8 cellular contexts compared by ENCODE assay signal in the genomic region with DNA sequence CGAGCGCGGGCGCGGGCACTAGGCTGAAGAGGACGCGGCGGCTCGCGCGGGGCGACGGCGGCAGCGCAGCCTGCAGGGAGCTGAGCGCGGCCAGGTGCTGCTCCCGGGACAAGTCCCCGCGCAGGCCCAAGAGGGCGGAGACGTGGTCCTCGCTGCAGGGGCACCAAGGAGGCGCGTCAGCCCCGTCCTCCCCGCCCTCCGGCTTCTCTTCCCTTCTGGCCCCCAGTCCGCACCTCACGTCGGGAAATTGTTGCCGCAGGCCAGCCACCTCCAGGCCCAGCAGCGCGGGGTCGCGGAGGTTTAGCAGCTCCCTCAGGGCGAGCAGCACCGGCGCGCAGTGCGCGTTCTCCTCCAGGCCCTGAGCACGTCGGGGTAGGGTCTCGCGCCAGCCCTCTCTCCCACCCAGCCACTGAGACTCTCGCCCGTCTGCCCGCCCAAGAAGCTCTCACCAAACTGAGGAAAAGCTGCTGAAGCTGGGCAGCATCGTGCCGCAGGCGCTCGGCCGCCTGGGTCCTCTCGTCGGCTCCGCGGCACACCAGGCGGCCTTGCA. TPM values are rescaled to one million over a fixed set of nuclear protein-coding genes. Genes with fewer than 3 reads are reported as not detected.
DNase-seq lines count a peak whose midpoint lies in the region; ATAC-seq, FAIRE-seq and TF ChIP-seq lines count a peak whose summit lies in the region.

No MANE protein-coding gene starts in this region.

- WGBS in mesenchymal stem cell = 16% methylated on average over 42 of the region's 59 CpGs

- FAIRE-seq in bronchial epithelial cell (lab: Jason Lieb, UNC) = no peak
- FAIRE-seq in urothelium cell line (lab: Jason Lieb, UNC) = peak; percentile 23
- FAIRE-seq in GM12891 (lab: Jason Lieb, UNC) = no peak

- H2BK5ac ChIP-seq in mesenchymal stem cell (ENCODE audit: low read depth, low read length, poor library complexity, severe bottlenecking) = no peak overlapping the region

- TF ChIP-seq POLR2A in GM12891 (IDR thresholded peaks at IDR 0.05; ENCODE audit: low read depth, low read length) = no peak

- DNase-seq in bronchial epithelial cell (ENCODE audit: low read depth) = no peak
- DNase-seq in mesenchymal stem cell = no peak
- peak; percentile 59 for DNase-seq in urothelium cell line (ENCODE audit: low spot score)
- DNase-seq in GM12891 (ENCODE audit: insufficient read length, low spot score) = no peak
- DNase-seq in ACHN = no peak

- H3K18ac ChIP-seq in mesenchymal stem cell (ENCODE audit: low read depth in 1 of 2, low read length in 2 of 2) = peak overlapping the region in 1 of 2 experiments; percentile 54

- peaks cover 21% of the 10 kb centered on the region for H3K79me1 ChIP-seq in mesenchymal stem cell (replicated peaks; ENCODE audit: low read length, poor library complexity, severe bottlenecking)

- peak overlapping the region; percentile 99 for H3K4me2 ChIP-seq in mesenchymal stem cell (ENCODE audit: low read length, poor library complexity, severe bottlenecking)

- no peaks in the 10 kb centered on the region for H3K9me3 Mint-ChIP-seq in IgD-negative memory B cell

- no peak overlapping the region for H3K27ac Mint-ChIP-seq in IgD-negative memory B cell

- H4K8ac ChIP-seq in mesenchymal stem cell (ENCODE audit: low read length) = no peak overlapping the region

- ATAC-seq in GM19035 (IDR thresholded peaks at IDR 0.05; ENCODE audit: unreplicated experiment) = peak; percentile 9
- ATAC-seq in HG03378 (IDR thresholded peaks at IDR 0.05; ENCODE audit: unreplicated experiment) = no peak

- H3K4ac ChIP-seq in mesenchymal stem cell (ENCODE audit: low read depth in 1 of 2, low read length in 2 of 2) = no peak overlapping the region

- no peak overlapping the region for H2BK15ac ChIP-seq in mesenchymal stem cell (ENCODE audit: low read depth, poor library complexity, severe bottlenecking)

- H3K4me1 Mint-ChIP-seq in IgD-negative memory B cell = peaks cover 6 to 11% (median 8%) of the 10 kb centered on the region in 3 donors

- H3K9ac ChIP-seq in mesenchymal stem cell (ENCODE audit: low read length) = peak overlapping the region; percentile 89

- H2AFZ ChIP-seq in mesenchymal stem cell (ENCODE audit: low read depth, low read length) = peak overlapping the region; percentile 83

- no peak for TF ChIP-seq CTCF in bronchial epithelial cell (IDR thresholded peaks at IDR 0.05; ENCODE audit: insufficient read depth, low read length, severe bottlenecking)

- H3K27me3 ChIP-seq in bronchial epithelial cell (ENCODE audit: control insufficient read depth, insufficient read depth, low read length) (no peaks in the 10 kb centered on the region), mesenchymal stem cell (ENCODE audit: control insufficient read depth in 1 of 2, insufficient read depth in 1 of 2, low read length in 2 of 2) (no peaks in the 10 kb centered on the region)

- H3K14ac ChIP-seq in mesenchymal stem cell (ENCODE audit: low read length in 2 of 2) = peak overlapping the region in 1 of 2 experiments; percentile 38

- no peak overlapping the region for H2BK120ac ChIP-seq in mesenchymal stem cell (ENCODE audit: low read depth, low read length)

- H2BK12ac ChIP-seq in mesenchymal stem cell (ENCODE audit: low read length in 2 of 2) = no peak overlapping the region

- in situ Hi-C loops in ACHN (cut with HindIII; ENCODE audit: low pct_ligation_motif_present, low pct_unique_long_range_greater_than_20kb, low sequenced_read_pairs) = no loop called here

- H3K27me3 Mint-ChIP-seq in IgD-negative memory B cell = peaks cover 10% of the 10 kb centered on the region

- no peak overlapping the region for H3K27ac ChIP-seq in mesenchymal stem cell (ENCODE audit: low read length, poor library complexity, severe bottlenecking)

- H3K36me3 ChIP-seq in bronchial epithelial cell (ENCODE audit: control insufficient read depth, insufficient read depth, low read length) (no peaks in the 10 kb centered on the region), mesenchymal stem cell (ENCODE audit: control insufficient read depth in 1 of 2, insufficient read depth in 2 of 2, low read depth in 1 of 2, low read length in 2 of 2) (peaks cover 0 to 12% of the 10 kb centered on the region in 2 experiments)

- peak overlapping the region in 1 of 2 experiments; percentile 2 for H3K23ac ChIP-seq in mesenchymal stem cell (ENCODE audit: low read length in 2 of 2)

- no peaks in the 10 kb centered on the region for H3K36me3 Mint-ChIP-seq in IgD-negative memory B cell

- no peak overlapping the region for H2AK5ac ChIP-seq in mesenchymal stem cell (ENCODE audit: low read length, severe bottlenecking)

- peaks cover 29% of the 10 kb centered on the region for H3K4me1 ChIP-seq in mesenchymal stem cell (ENCODE audit: control insufficient read depth, insufficient read depth, low read depth, low read length)

- H3K4me3 ChIP-seq in bronchial epithelial cell (ENCODE audit: low read depth, low read length) = peak overlapping the region; percentile 78
- H3K4me3 ChIP-seq in mesenchymal stem cell (ENCODE audit: insufficient read depth in 1 of 2, low read depth in 1 of 2, low read length in 2 of 2) = peak overlapping the region; percentile 82 to 89

- peak overlapping the region in 3 of 4 donors; percentile 75 to 95 (median 84) for H3K4me3 Mint-ChIP-seq in IgD-negative memory B cell

- peak overlapping the region; percentile 10 for H4K91ac ChIP-seq in mesenchymal stem cell (ENCODE audit: low read length)

- no peaks in the 10 kb centered on the region for H3K9me3 ChIP-seq in mesenchymal stem cell (ENCODE audit: control insufficient read depth, low read length)

TF ChIP-seq in GM12891, 5 proteins besides CTCF, POLR2A, EP300 and RAD21:
- TF ChIP-seq TAF1 (IDR thresholded peaks at IDR 0.05; ENCODE audit: low read depth, low read length) (no peak), POU2F2 (IDR thresholded peaks at IDR 0.05; ENCODE audit: low read depth, low read length) (no peak), PAX5 (IDR thresholded peaks at IDR 0.05; ENCODE audit: insufficient read depth, low read length, severe bottlenecking) (no peak), SPI1 (IDR thresholded peaks at IDR 0.05; ENCODE audit: low read depth, low read length) (no peak), POLR2AphosphoS5 (IDR thresholded peaks at IDR 0.05; ENCODE audit: low read depth, low read length) (no peak)
TF ChIP-seq in GM12891: peak in this region for 0.

RNA-seq across cellular contexts. Expression of gene MATCAP1, which starts 0.8 kb away (rescaled TPM):
- polyA plus RNA-seq in IgD-negative memory B cell = 0.56 TPM
- total RNA-seq in bronchial epithelial cell = 5.5 and 5.8 TPM in 2 replicates
- 11.4 TPM for polyA plus RNA-seq in mesenchymal stem cell (2013, experiment 1 of 2)
- polyA plus RNA-seq in mesenchymal stem cell (2013, experiment 2 of 2) = 11.2 TPM
- 19.1 TPM for polyA plus RNA-seq in GM12891 (2012; ENCODE audit: low read depth, missing spikeins)

RNA-seq across cellular contexts. Expression of gene EXOC3L1, which starts 5.4 kb away (rescaled TPM):
- not detected for polyA plus RNA-seq in IgD-negative memory B cell
- total RNA-seq in bronchial epithelial cell = not detected in 2 replicates
- polyA plus RNA-seq in mesenchymal stem cell (2013, experiment 1 of 2) = 0.01 TPM
- polyA plus RNA-seq in mesenchymal stem cell (2013, experiment 2 of 2) = not detected
- polyA plus RNA-seq in GM12891 (2012; ENCODE audit: low read depth, missing spikeins) = not detected

RNA-seq across cellular contexts. Expression of gene E2F4, which starts 7.4 kb away (rescaled TPM):
- 73.7 TPM for polyA plus RNA-seq in IgD-negative memory B cell
- total RNA-seq in bronchial epithelial cell = 47.1 and 47.6 TPM in 2 replicates
- polyA plus RNA-seq in mesenchymal stem cell (2013, experiment 1 of 2) = 40.9 TPM
- polyA plus RNA-seq in mesenchymal stem cell (2013, experiment 2 of 2) = 39.0 TPM
- polyA plus RNA-seq in GM12891 (2012; ENCODE audit: low read depth, missing spikeins) = 65.9 TPM

RNA-seq across cellular contexts. Expression of gene NOL3, which starts 14.2 kb away (rescaled TPM):
- polyA plus RNA-seq in IgD-negative memory B cell = not detected
- 28.2 and 37.8 TPM in 2 replicates for total RNA-seq in bronchial epithelial cell
- 13.9 TPM for polyA plus RNA-seq in mesenchymal stem cell (2013, experiment 1 of 2)
- polyA plus RNA-seq in mesenchymal stem cell (2013, experiment 2 of 2) = 12.8 TPM
- 10.3 TPM for polyA plus RNA-seq in GM12891 (2012; ENCODE audit: low read depth, missing spikeins)

RNA-seq across cellular contexts. Expression of gene ELMO3, which starts 14.4 kb away (rescaled TPM):
- 0.35 TPM for polyA plus RNA-seq in IgD-negative memory B cell
- 25.6 and 44.0 TPM in 2 replicates for total RNA-seq in bronchial epithelial cell
- polyA plus RNA-seq in mesenchymal stem cell (2013, experiment 1 of 2) = 0.64 TPM
- 0.49 TPM for polyA plus RNA-seq in mesenchymal stem cell (2013, experiment 2 of 2)
- polyA plus RNA-seq in GM12891 (2012; ENCODE audit: low read depth, missing spikeins) = 1.5 TPM
